Comparison of ENCODE assay signal across 21 cellular contexts in genomic region chr5:56591081-56591480, GRCh38.
A peak's percentile ranks its signal among the peaks of the same experiment; 100 is the strongest.
DNase-seq lines count a peak whose midpoint lies in the region; ATAC-seq, FAIRE-seq and TF ChIP-seq lines count a peak whose summit lies in the region.
"Had no signal": no experiment of that assay in that cellular context is flagged by ENCODE, and none has a peak within 500 bp of the region (broad histone marks: within the 10 kb centered on the region; RNA-seq: fewer than 3 reads in every experiment).

No MANE protein-coding gene starts in this region.

- no peak for TF ChIP-seq RAD21 in HepG2 (CRISPR knock-in tag; IDR thresholded peaks at IDR 0.05)
- no peak for TF ChIP-seq RAD21 in K562 (CRISPR knock-in tag; conservative IDR thresholded peaks at IDR 0.05 in 1 of 2, IDR thresholded peaks at IDR 0.05 in 1 of 2)

- H3K9me3 Mint-ChIP-seq in CD4-positive, alpha-beta memory T cell: no peaks in the 10 kb centered on the region
- peaks cover 3% of the 10 kb centered on the region for H3K9me3 Mint-ChIP-seq in Calu3 (ENCODE audit: low read depth, unreplicated experiment)

- H4K20me1 ChIP-seq in HepG2 (ENCODE audit: insufficient read depth, low read length) (no peaks in the 10 kb centered on the region), K562 (replicated peaks; ENCODE audit: control insufficient read depth, insufficient read depth, low read length) (no peaks in the 10 kb centered on the region)
- H4K20me1 ChIP-seq: BLaER1 treated with 17β-estradiol and CSF1 and Interleukin-3, amounts not matched to agents 10 nM and 100 nM had no signal

- H3K27ac Mint-ChIP-seq in CD4-positive, alpha-beta memory T cell: peak overlapping the region in 4 of 7 donors; percentile 21 to 73 (median 49)
- no peak overlapping the region for H3K27ac Mint-ChIP-seq in Calu3 (ENCODE audit: unreplicated experiment)
- H3K27ac Mint-ChIP-seq: CD4-positive, alpha-beta T cell had no signal

- H3K4me3 Mint-ChIP-seq in CD4-positive, alpha-beta memory T cell: no peak overlapping the region
- no peak overlapping the region for H3K4me3 Mint-ChIP-seq in Calu3 (ENCODE audit: low read depth, unreplicated experiment)
- H3K4me3 Mint-ChIP-seq: CD14-positive monocyte; CD4-positive, alpha-beta T cell had no signal

- H3K27ac ChIP-seq in HepG2 (ENCODE audit: extremely low read length, insufficient read depth, low read length) (no peak overlapping the region), right lobe of liver (no peak overlapping the region), K562 (ENCODE audit: extremely low read depth, low read depth, low read length) (no peak overlapping the region)
- no peak overlapping the region for H3K27ac ChIP-seq in CD4-positive, alpha-beta memory T cell (ENCODE audit: low read depth, low read length)
- H3K27ac ChIP-seq: GM23248 had no signal

- ATAC-seq in HepG2 (no peak), right lobe of liver (no peak), K562 (no peak), HG03521 (IDR thresholded peaks at IDR 0.05; ENCODE audit: unreplicated experiment) (no peak)
- ATAC-seq: GM12878 had no signal

- no peaks in the 10 kb centered on the region for H3K27me3 Mint-ChIP-seq in CD4-positive, alpha-beta memory T cell
- no peaks in the 10 kb centered on the region for H3K27me3 Mint-ChIP-seq in Calu3 (ENCODE audit: unreplicated experiment)
- H3K27me3 Mint-ChIP-seq: CD4-positive, alpha-beta T cell had no signal

- H3K79me2 ChIP-seq in HepG2 (ENCODE audit: insufficient read depth, low read length) (no peaks in the 10 kb centered on the region), K562 (ENCODE audit: control insufficient read depth, insufficient read depth, low read length) (no peaks in the 10 kb centered on the region)

- DNase-seq in HepG2 (ENCODE audit: low spot score) (no peak), right lobe of liver (no peak), K562 (ENCODE audit: extremely low read depth in 1 of 4, low spot score in 3 of 4) (no peak), Calu3 (no peak), GM10266 (ENCODE audit: extremely low spot score) (no peak)
- DNase-seq in CD4-positive, alpha-beta memory T cell: no peak
- DNase-seq: 8988T; CD4-positive, alpha-beta T cell; COR-L47; DMS153; DND-41; GM23248; H7; HCEC 1CT had no signal

- no peaks in the 10 kb centered on the region for H3K36me3 ChIP-seq in HepG2 (replicated peaks in 1 of 2; ENCODE audit: control insufficient read depth in 1 of 2, insufficient read depth in 2 of 2, low read length in 2 of 2)
- H3K36me3 ChIP-seq in right lobe of liver: no peaks in the 10 kb centered on the region
- no peaks in the 10 kb centered on the region for H3K36me3 ChIP-seq in CD4-positive, alpha-beta memory T cell (ENCODE audit: insufficient read depth, low read length)
- no peaks in the 10 kb centered on the region for H3K36me3 ChIP-seq in K562 (ENCODE audit: control insufficient read depth, insufficient read depth, low read length)
- H3K36me3 ChIP-seq: BLaER1 treated with 17β-estradiol and CSF1 and Interleukin-3, amounts not matched to agents 10 nM and 100 nM had no signal

- BruUV-seq in HepG2 (replicated peaks; lab: Mats Ljungman, UMichigan): no TSS peak
- no TSS peak for BruUV-seq in K562 (replicated peaks; lab: Mats Ljungman, UMichigan)
- no TSS peak for BruUV-seq in Calu3 (replicated peaks; lab: Mats Ljungman, UMichigan)

- H3K4me1 Mint-ChIP-seq in CD4-positive, alpha-beta memory T cell: peaks cover 51 to 70% (median 60%) of the 10 kb centered on the region in 4 donors
- H3K4me1 Mint-ChIP-seq in Calu3 (ENCODE audit: low read depth, unreplicated experiment): no peaks in the 10 kb centered on the region

- H3K9me3 ChIP-seq in HepG2 (ENCODE audit: low read length) (no peaks in the 10 kb centered on the region), right lobe of liver (no peaks in the 10 kb centered on the region), K562 (replicated peaks; ENCODE audit: control insufficient read depth, insufficient read depth, low read depth, low read length) (no peaks in the 10 kb centered on the region)
- no peaks in the 10 kb centered on the region for H3K9me3 ChIP-seq in CD4-positive, alpha-beta memory T cell (ENCODE audit: control insufficient read depth in 1 of 2, low read length in 2 of 2)

- POLR2A ChIA-PET in HepG2 (lab: Yijun Ruan, JAX) (no interaction called here), K562 (lab: Yijun Ruan, JAX) (interaction anchor here (0.6 kb wide), 1 partner anchor 289 kb away, joined by 3 read pairs; no protein-coding TSS in a partner anchor)
- POLR2A ChIA-PET in CD4-positive, alpha-beta memory T cell (lab: Charles Lee; ENCODE audit: partially characterized antibody): interaction anchor here (1.2 kb wide), 1 partner anchor 15 kb away, joined by 3 read pairs; no protein-coding TSS in a partner anchor

- no peak for FAIRE-seq in HepG2 (lab: Jason Lieb, UNC)
- FAIRE-seq in K562 (lab: Jason Lieb, UNC): no peak
- FAIRE-seq: G401.6, GM12878, GM19239, H1 had no signal

- TF ChIP-seq POLR2A in HepG2 (IDR thresholded peaks at IDR 0.05; ENCODE audit: insufficient read depth in 1 of 2, low read depth in 2 of 2, low read length in 2 of 2) (no peak), right lobe of liver (IDR thresholded peaks at IDR 0.05) (no peak), K562 (conservative IDR thresholded peaks at IDR 0.05) (no peak)

- 64% methylated on average over 5 of the region's 5 CpGs for WGBS in HepG2 (ENCODE audit: low lambda C conversion rate)
- 96% methylated on average over 5 of the region's 5 CpGs for WGBS in right lobe of liver (ENCODE audit: insufficient coverage, low coverage, low lambda C conversion rate, missing lambda C conversion rate)
- WGBS in K562 (ENCODE audit: insufficient coverage, low coverage, missing lambda C conversion rate): 17% methylated on average over 5 of the region's 5 CpGs

- H3K9me1 ChIP-seq in K562 (ENCODE audit: control insufficient read depth, insufficient read depth, low read length): no peaks in the 10 kb centered on the region

- no peak overlapping the region for H3K4me2 ChIP-seq in HepG2 (ENCODE audit: low read depth, low read length)
- no peak overlapping the region for H3K4me2 ChIP-seq in K562 (ENCODE audit: insufficient read depth, low read length)

- H3K27me3 ChIP-seq in HepG2 (ENCODE audit: control insufficient read depth in 1 of 2, insufficient read depth in 2 of 2, low read length in 2 of 2) (peaks cover 1 to 15% of the 10 kb centered on the region in 2 experiments; a peak in 4 of 5 replicates), right lobe of liver (no peaks in the 10 kb centered on the region), K562 (ENCODE audit: control insufficient read depth in 2 of 2, insufficient read depth in 2 of 2, low read length in 2 of 2) (peaks cover 3 to 41% of the 10 kb centered on the region in 2 experiments; a peak in 4 of 5 replicates)
- no peaks in the 10 kb centered on the region for H3K27me3 ChIP-seq in CD4-positive, alpha-beta memory T cell (ENCODE audit: insufficient read depth, low read length)
- H3K27me3 ChIP-seq: BLaER1 treated with 17β-estradiol and CSF1 and Interleukin-3, amounts not matched to agents 10 nM and 100 nM had no signal

- H3K4me1 ChIP-seq in HepG2 (ENCODE audit: insufficient read depth, low read length) (peaks cover 10% of the 10 kb centered on the region; the same call in 1 of the 2 replicates), right lobe of liver (no peaks in the 10 kb centered on the region), K562 (replicated peaks in 1 of 2; ENCODE audit: control insufficient read depth in 2 of 2, insufficient read depth in 2 of 2, low read length in 2 of 2) (no peaks in the 10 kb centered on the region)
- H3K4me1 ChIP-seq in CD4-positive, alpha-beta memory T cell (ENCODE audit: insufficient read depth, low read length): peaks cover 52% of the 10 kb centered on the region

- CTCF ChIA-PET in HepG2 (lab: Yijun Ruan, JAX; ENCODE audit: low intra/inter-chr PET ratio, low total read pairs) (no interaction called here), K562 (lab: Yijun Ruan, JAX; ENCODE audit: low intra/inter-chr PET ratio) (no interaction called here), Calu3 (lab: Charles Lee) (no interaction called here)
- CTCF ChIA-PET in CD4-positive, alpha-beta memory T cell (lab: Charles Lee; ENCODE audit: partially characterized antibody): interaction anchor here (1.4 kb wide), 1 partner anchor 15 kb away, joined by 3 read pairs; no protein-coding TSS in a partner anchor

- in situ Hi-C loops in HepG2 (cut with HindIII; ENCODE audit: extremely low pct_ligation_motif_present, low pct_unique_long_range_greater_than_20kb) (no loop called here), K562 (cut with MboI) (no loop called here)

- TF ChIP-seq CTCF in HepG2 (CRISPR knock-in tag; IDR thresholded peaks at IDR 0.05) (no peak), right lobe of liver (IDR thresholded peaks at IDR 0.05) (no peak), K562 (IDR thresholded peaks at IDR 0.05 in 2 of 3, conservative IDR thresholded peaks at IDR 0.05 in 1 of 3; ENCODE audit: insufficient read depth in 2 of 3, low read depth in 1 of 3, low read length in 3 of 3) (no peak), Calu3 (IDR thresholded peaks at IDR 0.05; ENCODE audit: unreplicated experiment) (no peak), GM10266 (IDR thresholded peaks at IDR 0.05; ENCODE audit: control insufficient read depth, insufficient read depth, low read depth, missing control alignments) (no peak)

- H3K36me3 Mint-ChIP-seq in CD4-positive, alpha-beta memory T cell: no peaks in the 10 kb centered on the region
- no peaks in the 10 kb centered on the region for H3K36me3 Mint-ChIP-seq in Calu3 (ENCODE audit: insufficient read depth, unreplicated experiment)

- no peak overlapping the region for H2AFZ ChIP-seq in HepG2 (ENCODE audit: low read length)
- H2AFZ ChIP-seq in K562 (ENCODE audit: low read depth, low read length): no peak overlapping the region
- H2AFZ ChIP-seq: GM23248 had no signal

- intact Hi-C loops in HepG2 (cut with micrococcal nuclease; ENCODE audit: unreplicated experiment): no loop called here
- intact Hi-C loops in right lobe of liver (cut with DNase I): no loop called here
- intact Hi-C loops in CD4-positive, alpha-beta memory T cell (cut with micrococcal nuclease): no loop called here
- intact Hi-C loops in K562 (cut with micrococcal nuclease): no loop called here
- intact Hi-C loops in Calu3 (cut with micrococcal nuclease; ENCODE audit: unreplicated experiment): no loop called here

- no peak for TF ChIP-seq EP300 in HepG2 (IDR thresholded peaks at IDR 0.05; ENCODE audit: low read depth in 2 of 2, low read length in 2 of 2)
- TF ChIP-seq EP300 in HepG2 (CRISPR knock-in tag; IDR thresholded peaks at IDR 0.05; ENCODE audit: borderline replicate concordance): no peak
- no peak for TF ChIP-seq EP300 in K562 (IDR thresholded peaks at IDR 0.05; ENCODE audit: low read length)

- no peak overlapping the region for H3K9ac ChIP-seq in HepG2 (ENCODE audit: insufficient read depth, low read depth, low read length)
- H3K9ac ChIP-seq in K562 (ENCODE audit: insufficient read depth in 1 of 2, low read depth in 2 of 2, low read length in 2 of 2): no peak overlapping the region
- H3K9ac ChIP-seq: GM23248 had no signal

- H3K4me3 ChIP-seq in HepG2 (replicated peaks in 1 of 3; ENCODE audit: insufficient read depth in 1 of 3, low read depth in 2 of 3, low read length in 3 of 3) (no peak overlapping the region), right lobe of liver (no peak overlapping the region), K562 (no peak overlapping the region)
- no peak overlapping the region for H3K4me3 ChIP-seq in CD4-positive, alpha-beta memory T cell (ENCODE audit: low read length in 2 of 2)
- H3K4me3 ChIP-seq: BLaER1 treated with 17β-estradiol and CSF1 and Interleukin-3, amounts not matched to agents 10 nM and 100 nM; GM12878; GM23248 had no signal

Comparison
In these comparisons a context has a peak if more than half of its experiments do, and no peak if none do; other contexts are left out.
1. Of the 241 proteins assayed by ChIP-seq in both HepG2 and K562: peak only in HepG2: none; only in K562: none; in both: ZFP36; in neither: 240.